In the genomic region with DNA sequence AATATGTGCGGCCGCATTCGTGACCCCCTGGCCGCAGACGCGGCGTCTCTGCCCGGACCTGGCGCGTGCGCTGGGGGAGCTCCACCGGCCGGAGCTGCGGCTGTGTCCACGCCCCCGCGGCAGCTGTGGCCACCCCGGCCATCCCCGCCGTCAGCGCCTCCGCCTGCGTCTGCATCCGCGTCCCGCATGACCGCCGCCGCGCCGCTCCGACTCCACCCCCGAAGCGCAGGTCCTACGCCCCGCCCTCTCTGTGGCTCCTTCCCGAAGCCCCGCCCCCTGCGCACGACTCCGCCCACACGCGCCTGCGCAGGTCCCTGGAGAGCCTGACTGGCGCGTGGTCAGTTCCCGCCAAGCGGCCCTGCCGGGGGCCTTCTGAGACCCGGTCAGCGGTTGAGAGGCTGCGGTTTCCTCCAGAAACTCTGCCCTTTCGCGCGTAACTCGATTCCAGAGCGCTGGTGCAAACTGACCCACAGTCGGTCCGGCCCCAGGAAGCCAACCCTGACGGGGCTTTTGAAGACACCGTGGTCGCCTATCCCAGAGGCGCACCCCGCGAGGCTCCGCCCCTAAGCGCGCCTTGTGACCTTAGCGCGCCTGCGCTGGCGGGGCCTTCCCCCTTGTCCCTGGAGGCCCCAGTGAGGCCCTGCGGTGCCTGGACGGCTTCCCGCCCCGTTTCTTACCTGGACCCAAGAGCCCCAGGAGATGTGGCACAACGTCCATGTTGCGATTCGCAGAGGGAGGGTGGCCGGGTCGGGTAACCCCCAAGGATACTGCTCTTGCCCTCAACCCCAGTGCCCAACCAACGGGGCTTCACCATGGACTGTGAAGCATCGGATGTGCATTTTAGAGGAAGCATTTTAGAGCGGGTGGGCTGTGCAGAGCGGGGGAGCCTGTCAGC, we compare ENCODE assay signal across 1 cellular context.
TF ChIP-seq lines count a peak whose summit lies in the region.

A gene with protein sequence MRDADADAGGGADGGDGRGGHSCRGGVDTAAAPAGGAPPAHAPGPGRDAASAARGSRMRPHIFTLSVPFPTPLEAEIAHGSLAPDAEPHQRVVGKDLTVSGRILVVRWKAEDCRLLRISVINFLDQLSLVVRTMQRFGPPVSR (minus strand): TSS at position 554 of the 895 bp plus-strand sequence. CDS start 366 bp downstream, at position 188.

TF ChIP-seq in HepG2, 621 proteins besides CTCF, POLR2A, EP300 and RAD21 (continued from another document):
- TF ChIP-seq, protein P1, sequence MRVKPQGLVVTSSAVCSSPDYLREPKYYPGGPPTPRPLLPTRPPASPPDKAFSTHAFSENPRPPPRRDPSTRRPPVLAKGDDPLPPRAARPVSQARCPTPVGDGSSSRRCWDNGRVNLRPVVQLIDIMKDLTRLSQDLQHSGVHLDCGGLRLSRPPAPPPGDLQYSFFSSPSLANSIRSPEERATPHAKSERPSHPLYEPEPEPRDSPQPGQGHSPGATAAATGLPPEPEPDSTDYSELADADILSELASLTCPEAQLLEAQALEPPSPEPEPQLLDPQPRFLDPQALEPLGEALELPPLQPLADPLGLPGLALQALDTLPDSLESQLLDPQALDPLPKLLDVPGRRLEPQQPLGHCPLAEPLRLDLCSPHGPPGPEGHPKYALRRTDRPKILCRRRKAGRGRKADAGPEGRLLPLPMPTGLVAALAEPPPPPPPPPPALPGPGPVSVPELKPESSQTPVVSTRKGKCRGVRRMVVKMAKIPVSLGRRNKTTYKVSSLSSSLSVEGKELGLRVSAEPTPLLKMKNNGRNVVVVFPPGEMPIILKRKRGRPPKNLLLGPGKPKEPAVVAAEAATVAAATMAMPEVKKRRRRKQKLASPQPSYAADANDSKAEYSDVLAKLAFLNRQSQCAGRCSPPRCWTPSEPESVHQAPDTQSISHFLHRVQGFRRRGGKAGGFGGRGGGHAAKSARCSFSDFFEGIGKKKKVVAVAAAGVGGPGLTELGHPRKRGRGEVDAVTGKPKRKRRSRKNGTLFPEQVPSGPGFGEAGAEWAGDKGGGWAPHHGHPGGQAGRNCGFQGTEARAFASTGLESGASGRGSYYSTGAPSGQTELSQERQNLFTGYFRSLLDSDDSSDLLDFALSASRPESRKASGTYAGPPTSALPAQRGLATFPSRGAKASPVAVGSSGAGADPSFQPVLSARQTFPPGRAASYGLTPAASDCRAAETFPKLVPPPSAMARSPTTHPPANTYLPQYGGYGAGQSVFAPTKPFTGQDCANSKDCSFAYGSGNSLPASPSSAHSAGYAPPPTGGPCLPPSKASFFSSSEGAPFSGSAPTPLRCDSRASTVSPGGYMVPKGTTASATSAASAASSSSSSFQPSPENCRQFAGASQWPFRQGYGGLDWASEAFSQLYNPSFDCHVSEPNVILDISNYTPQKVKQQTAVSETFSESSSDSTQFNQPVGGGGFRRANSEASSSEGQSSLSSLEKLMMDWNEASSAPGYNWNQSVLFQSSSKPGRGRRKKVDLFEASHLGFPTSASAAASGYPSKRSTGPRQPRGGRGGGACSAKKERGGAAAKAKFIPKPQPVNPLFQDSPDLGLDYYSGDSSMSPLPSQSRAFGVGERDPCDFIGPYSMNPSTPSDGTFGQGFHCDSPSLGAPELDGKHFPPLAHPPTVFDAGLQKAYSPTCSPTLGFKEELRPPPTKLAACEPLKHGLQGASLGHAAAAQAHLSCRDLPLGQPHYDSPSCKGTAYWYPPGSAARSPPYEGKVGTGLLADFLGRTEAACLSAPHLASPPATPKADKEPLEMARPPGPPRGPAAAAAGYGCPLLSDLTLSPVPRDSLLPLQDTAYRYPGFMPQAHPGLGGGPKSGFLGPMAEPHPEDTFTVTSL (CRISPR knock-in tag; IDR thresholded peaks at IDR 0.05; ENCODE audit: borderline replicate concordance) = no peak
- TF ChIP-seq ZNF850 (CRISPR knock-in tag; conservative IDR thresholded peaks at IDR 0.05) (no peak), RBFOX2 (IDR thresholded peaks at IDR 0.05; ENCODE audit: low read depth, low read length) (peak; percentile 38; the same call in 1 of the 2 replicates), ZNF501 (CRISPR knock-in tag; IDR thresholded peaks at IDR 0.05) (peak; percentile 55), HNRNPK (IDR thresholded peaks at IDR 0.05; ENCODE audit: low read depth, low read length, poor library complexity, severe bottlenecking) (peak; percentile 52), ZNF724P (CRISPR knock-in tag; IDR thresholded peaks at IDR 0.05; ENCODE audit: borderline replicate concordance) (0 out of 2 replicates have a peak, but pooled peaks have one; percentile 67), POLR2AphosphoS2 (IDR thresholded peaks at IDR 0.05; ENCODE audit: low read depth, low read length) (no peak), SETDB1 (CRISPR knock-in tag; IDR thresholded peaks at IDR 0.05; ENCODE audit: borderline replicate concordance) (no peak), ZFAT (CRISPR knock-in tag; conservative IDR thresholded peaks at IDR 0.05) (no peak), ZBTB7B (CRISPR knock-in tag; IDR thresholded peaks at IDR 0.05) (0 out of 2 replicates have a peak, but pooled peaks have one; percentile 19), PHB2 (IDR thresholded peaks at IDR 0.05; ENCODE audit: partially characterized antibody) (no peak), RBM39 (IDR thresholded peaks at IDR 0.05; ENCODE audit: low read depth, low read length, poor library complexity, severe bottlenecking) (no peak), PAWR (CRISPR knock-in tag; IDR thresholded peaks at IDR 0.05; ENCODE audit: borderline replicate concordance) (no peak), MYC (CRISPR knock-in tag; IDR thresholded peaks at IDR 0.05; ENCODE audit: borderline replicate concordance) (peak; percentile 62; the same call in 1 of the 2 replicates), ZNF772 (CRISPR knock-in tag; IDR thresholded peaks at IDR 0.05) (peak; percentile 74; the same call in 1 of the 2 replicates), ZNF432 (CRISPR knock-in tag; IDR thresholded peaks at IDR 0.05; ENCODE audit: borderline replicate concordance) (no peak), ZNF24 (IDR thresholded peaks at IDR 0.05) (no peak), ZNF382 (CRISPR knock-in tag; IDR thresholded peaks at IDR 0.05; ENCODE audit: borderline replicate concordance) (no peak), KLF9 (CRISPR knock-in tag; IDR thresholded peaks at IDR 0.05; ENCODE audit: low read depth) (no peak), PTBP1 (IDR thresholded peaks at IDR 0.05; ENCODE audit: low read depth, low read length, poor library complexity, severe bottlenecking) (no peak)
- TF ChIP-seq, protein P2, sequence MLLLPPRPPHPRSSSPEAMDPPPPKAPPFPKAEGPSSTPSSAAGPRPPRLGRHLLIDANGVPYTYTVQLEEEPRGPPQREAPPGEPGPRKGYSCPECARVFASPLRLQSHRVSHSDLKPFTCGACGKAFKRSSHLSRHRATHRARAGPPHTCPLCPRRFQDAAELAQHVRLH (CRISPR knock-in tag; IDR thresholded peaks at IDR 0.05; ENCODE audit: borderline replicate concordance, low read depth) = peak; percentile 53; the same call in 1 of the 2 replicates
- TF ChIP-seq, protein P3, sequence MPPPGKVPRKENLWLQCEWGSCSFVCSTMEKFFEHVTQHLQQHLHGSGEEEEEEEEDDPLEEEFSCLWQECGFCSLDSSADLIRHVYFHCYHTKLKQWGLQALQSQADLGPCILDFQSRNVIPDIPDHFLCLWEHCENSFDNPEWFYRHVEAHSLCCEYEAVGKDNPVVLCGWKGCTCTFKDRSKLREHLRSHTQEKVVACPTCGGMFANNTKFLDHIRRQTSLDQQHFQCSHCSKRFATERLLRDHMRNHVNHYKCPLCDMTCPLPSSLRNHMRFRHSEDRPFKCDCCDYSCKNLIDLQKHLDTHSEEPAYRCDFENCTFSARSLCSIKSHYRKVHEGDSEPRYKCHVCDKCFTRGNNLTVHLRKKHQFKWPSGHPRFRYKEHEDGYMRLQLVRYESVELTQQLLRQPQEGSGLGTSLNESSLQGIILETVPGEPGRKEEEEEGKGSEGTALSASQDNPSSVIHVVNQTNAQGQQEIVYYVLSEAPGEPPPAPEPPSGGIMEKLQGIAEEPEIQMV (CRISPR knock-in tag; IDR thresholded peaks at IDR 0.05; ENCODE audit: low read depth) = 0 out of 2 replicates have a peak, but pooled peaks have one; percentile 13
- TF ChIP-seq, protein P4, sequence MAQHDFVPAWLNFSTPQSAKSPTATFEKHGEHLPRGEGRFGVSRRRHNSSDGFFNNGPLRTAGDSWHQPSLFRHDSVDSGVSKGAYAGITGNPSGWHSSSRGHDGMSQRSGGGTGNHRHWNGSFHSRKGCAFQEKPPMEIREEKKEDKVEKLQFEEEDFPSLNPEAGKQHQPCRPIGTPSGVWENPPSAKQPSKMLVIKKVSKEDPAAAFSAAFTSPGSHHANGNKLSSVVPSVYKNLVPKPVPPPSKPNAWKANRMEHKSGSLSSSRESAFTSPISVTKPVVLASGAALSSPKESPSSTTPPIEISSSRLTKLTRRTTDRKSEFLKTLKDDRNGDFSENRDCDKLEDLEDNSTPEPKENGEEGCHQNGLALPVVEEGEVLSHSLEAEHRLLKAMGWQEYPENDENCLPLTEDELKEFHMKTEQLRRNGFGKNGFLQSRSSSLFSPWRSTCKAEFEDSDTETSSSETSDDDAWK (CRISPR knock-in tag; IDR thresholded peaks at IDR 0.05) = no peak
- TF ChIP-seq, protein P5, sequence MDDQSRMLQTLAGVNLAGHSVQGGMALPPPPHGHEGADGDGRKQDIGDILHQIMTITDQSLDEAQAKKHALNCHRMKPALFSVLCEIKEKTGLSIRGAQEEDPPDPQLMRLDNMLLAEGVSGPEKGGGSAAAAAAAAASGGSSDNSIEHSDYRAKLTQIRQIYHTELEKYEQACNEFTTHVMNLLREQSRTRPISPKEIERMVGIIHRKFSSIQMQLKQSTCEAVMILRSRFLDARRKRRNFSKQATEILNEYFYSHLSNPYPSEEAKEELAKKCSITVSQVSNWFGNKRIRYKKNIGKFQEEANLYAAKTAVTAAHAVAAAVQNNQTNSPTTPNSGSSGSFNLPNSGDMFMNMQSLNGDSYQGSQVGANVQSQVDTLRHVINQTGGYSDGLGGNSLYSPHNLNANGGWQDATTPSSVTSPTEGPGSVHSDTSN (CRISPR knock-in tag; IDR thresholded peaks at IDR 0.05; ENCODE audit: borderline replicate concordance) = no peak
- TF ChIP-seq, protein P6, sequence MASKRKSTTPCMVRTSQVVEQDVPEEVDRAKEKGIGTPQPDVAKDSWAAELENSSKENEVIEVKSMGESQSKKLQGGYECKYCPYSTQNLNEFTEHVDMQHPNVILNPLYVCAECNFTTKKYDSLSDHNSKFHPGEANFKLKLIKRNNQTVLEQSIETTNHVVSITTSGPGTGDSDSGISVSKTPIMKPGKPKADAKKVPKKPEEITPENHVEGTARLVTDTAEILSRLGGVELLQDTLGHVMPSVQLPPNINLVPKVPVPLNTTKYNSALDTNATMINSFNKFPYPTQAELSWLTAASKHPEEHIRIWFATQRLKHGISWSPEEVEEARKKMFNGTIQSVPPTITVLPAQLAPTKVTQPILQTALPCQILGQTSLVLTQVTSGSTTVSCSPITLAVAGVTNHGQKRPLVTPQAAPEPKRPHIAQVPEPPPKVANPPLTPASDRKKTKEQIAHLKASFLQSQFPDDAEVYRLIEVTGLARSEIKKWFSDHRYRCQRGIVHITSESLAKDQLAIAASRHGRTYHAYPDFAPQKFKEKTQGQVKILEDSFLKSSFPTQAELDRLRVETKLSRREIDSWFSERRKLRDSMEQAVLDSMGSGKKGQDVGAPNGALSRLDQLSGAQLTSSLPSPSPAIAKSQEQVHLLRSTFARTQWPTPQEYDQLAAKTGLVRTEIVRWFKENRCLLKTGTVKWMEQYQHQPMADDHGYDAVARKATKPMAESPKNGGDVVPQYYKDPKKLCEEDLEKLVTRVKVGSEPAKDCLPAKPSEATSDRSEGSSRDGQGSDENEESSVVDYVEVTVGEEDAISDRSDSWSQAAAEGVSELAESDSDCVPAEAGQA (IDR thresholded peaks at IDR 0.05; ENCODE audit: low read depth) = 0 out of 2 replicates have a peak, but pooled peaks have one; percentile 14
- TF ChIP-seq, protein P6 (CRISPR knock-in tag; IDR thresholded peaks at IDR 0.05; ENCODE audit: borderline replicate concordance) = no peak
- TF ChIP-seq, protein P7, sequence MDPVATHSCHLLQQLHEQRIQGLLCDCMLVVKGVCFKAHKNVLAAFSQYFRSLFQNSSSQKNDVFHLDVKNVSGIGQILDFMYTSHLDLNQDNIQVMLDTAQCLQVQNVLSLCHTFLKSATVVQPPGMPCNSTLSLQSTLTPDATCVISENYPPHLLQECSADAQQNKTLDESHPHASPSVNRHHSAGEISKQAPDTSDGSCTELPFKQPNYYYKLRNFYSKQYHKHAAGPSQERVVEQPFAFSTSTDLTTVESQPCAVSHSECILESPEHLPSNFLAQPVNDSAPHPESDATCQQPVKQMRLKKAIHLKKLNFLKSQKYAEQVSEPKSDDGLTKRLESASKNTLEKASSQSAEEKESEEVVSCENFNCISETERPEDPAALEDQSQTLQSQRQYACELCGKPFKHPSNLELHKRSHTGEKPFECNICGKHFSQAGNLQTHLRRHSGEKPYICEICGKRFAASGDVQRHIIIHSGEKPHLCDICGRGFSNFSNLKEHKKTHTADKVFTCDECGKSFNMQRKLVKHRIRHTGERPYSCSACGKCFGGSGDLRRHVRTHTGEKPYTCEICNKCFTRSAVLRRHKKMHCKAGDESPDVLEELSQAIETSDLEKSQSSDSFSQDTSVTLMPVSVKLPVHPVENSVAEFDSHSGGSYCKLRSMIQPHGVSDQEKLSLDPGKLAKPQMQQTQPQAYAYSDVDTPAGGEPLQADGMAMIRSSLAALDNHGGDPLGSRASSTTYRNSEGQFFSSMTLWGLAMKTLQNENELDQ (CRISPR knock-in tag; IDR thresholded peaks at IDR 0.05; ENCODE audit: borderline replicate concordance) = no peak
- TF ChIP-seq, protein P8, sequence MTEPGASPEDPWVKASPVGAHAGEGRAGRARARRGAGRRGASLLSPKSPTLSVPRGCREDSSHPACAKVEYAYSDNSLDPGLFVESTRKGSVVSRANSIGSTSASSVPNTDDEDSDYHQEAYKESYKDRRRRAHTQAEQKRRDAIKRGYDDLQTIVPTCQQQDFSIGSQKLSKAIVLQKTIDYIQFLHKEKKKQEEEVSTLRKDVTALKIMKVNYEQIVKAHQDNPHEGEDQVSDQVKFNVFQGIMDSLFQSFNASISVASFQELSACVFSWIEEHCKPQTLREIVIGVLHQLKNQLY (CRISPR knock-in tag; IDR thresholded peaks at IDR 0.05) = peak; percentile 48; the same call in 1 of the 2 replicates
TF ChIP-seq in HepG2: peak in this region for 117.
